In genomic region chr4:186570193-186570996, GRCh38 we compare ENCODE assay signal across 13 cellular contexts. TPM values are rescaled to one million over a fixed set of nuclear protein-coding genes. Genes with fewer than 3 reads are reported as not detected.
A peak's percentile ranks its signal among the peaks of the same experiment; 100 is the strongest.
DNase-seq lines count a peak whose midpoint lies in the region; ATAC-seq, FAIRE-seq and TF ChIP-seq lines count a peak whose summit lies in the region.
"Had no signal": no experiment of that assay in that cellular context is flagged by ENCODE, and none has a peak within 500 bp of the region (broad histone marks: within the 10 kb centered on the region; RNA-seq: fewer than 3 reads in every experiment).

No MANE protein-coding gene starts in this region.

- peak overlapping the region; percentile 43 for H2AFZ ChIP-seq in HepG2 (ENCODE audit: low read length)

- WGBS in HepG2 (ENCODE audit: low lambda C conversion rate), result 16% methylated on average over 15 of the region's 23 CpGs
- 55% methylated on average over 23 of the region's 23 CpGs for WGBS in right lobe of liver (ENCODE audit: insufficient coverage, low coverage, low lambda C conversion rate, missing lambda C conversion rate)

- H3K27me3 Mint-ChIP-seq in nephron (ENCODE audit: low read depth), result peaks cover 6% of the 10 kb centered on the region
- H3K27me3 Mint-ChIP-seq: central memory CD8-positive, alpha-beta T cell had no signal

- H3K9ac ChIP-seq in HepG2 (ENCODE audit: insufficient read depth, low read depth, low read length), result no peak overlapping the region; the same call in 1 of the 2 replicates
- H3K9ac ChIP-seq: BLaER1 had no signal

- ATAC-seq in HepG2, result peak; percentile 63
- ATAC-seq in right lobe of liver, result no peak
- peak; percentile 89 for ATAC-seq in esophagus mucosa
- ATAC-seq in HG03432 (IDR thresholded peaks at IDR 0.05; ENCODE audit: unreplicated experiment), result no peak
- ATAC-seq in HG03469 (IDR thresholded peaks at IDR 0.05; ENCODE audit: unreplicated experiment), result no peak
- no peak for ATAC-seq in GM21717 (IDR thresholded peaks at IDR 0.05; ENCODE audit: unreplicated experiment)

- H3K4me2 ChIP-seq in HepG2 (ENCODE audit: low read depth, low read length), result peak overlapping the region; percentile 69
- H3K4me2 ChIP-seq: BLaER1 had no signal

- CTCF ChIA-PET in HepG2 (lab: Yijun Ruan, JAX; ENCODE audit: low intra/inter-chr PET ratio, low total read pairs), result no interaction called here

- H3K9me3 ChIP-seq in HepG2 (ENCODE audit: low read length) (no peaks in the 10 kb centered on the region), right lobe of liver (no peaks in the 10 kb centered on the region)
- H3K9me3 ChIP-seq: BLaER1 had no signal

- H4K20me1 ChIP-seq in HepG2 (ENCODE audit: insufficient read depth, low read length), result no peaks in the 10 kb centered on the region
- H4K20me1 ChIP-seq: BLaER1 had no signal

- TF ChIP-seq CTCF in HepG2 (CRISPR knock-in tag; IDR thresholded peaks at IDR 0.05), result no peak
- TF ChIP-seq CTCF in right lobe of liver (IDR thresholded peaks at IDR 0.05), result no peak
- TF ChIP-seq CTCF in nephron (IDR thresholded peaks at IDR 0.05; ENCODE audit: unreplicated experiment in 3 of 3), result no peak

- no peaks in the 10 kb centered on the region for H3K79me2 ChIP-seq in HepG2 (ENCODE audit: insufficient read depth, low read length)

- H3K27ac Mint-ChIP-seq in nephron, result peak overlapping the region in 1 of 3 experiments; percentile 33

- H3K4me3 ChIP-seq in HepG2 (replicated peaks in 1 of 3; ENCODE audit: insufficient read depth in 1 of 3, low read depth in 2 of 3, low read length in 3 of 3) (peak overlapping the region in 1 of 3 experiments; percentile 42; a peak in 2 of 6 replicates), right lobe of liver (no peak overlapping the region)
- H3K4me3 ChIP-seq: BLaER1 had no signal

- no peak overlapping the region for H3K27ac ChIP-seq in HepG2 (ENCODE audit: extremely low read length, insufficient read depth, low read length)
- no peak overlapping the region for H3K27ac ChIP-seq in right lobe of liver
- H3K27ac ChIP-seq: BLaER1 had no signal

- POLR2A ChIA-PET in HepG2 (lab: Yijun Ruan, JAX), result no interaction called here

- H3K4me3 Mint-ChIP-seq in nephron, result peak overlapping the region; percentile 12 to 28 (median 16)
- H3K4me3 Mint-ChIP-seq: central memory CD8-positive, alpha-beta T cell had no signal

- H3K36me3 ChIP-seq in HepG2 (replicated peaks in 1 of 2; ENCODE audit: control insufficient read depth in 1 of 2, insufficient read depth in 2 of 2, low read length in 2 of 2), result no peaks in the 10 kb centered on the region
- no peaks in the 10 kb centered on the region for H3K36me3 ChIP-seq in right lobe of liver
- H3K36me3 ChIP-seq: BLaER1 had no signal

- no peaks in the 10 kb centered on the region for H3K36me3 Mint-ChIP-seq in nephron (ENCODE audit: low read depth)

- H3K27me3 ChIP-seq in HepG2 (ENCODE audit: control insufficient read depth in 1 of 2, insufficient read depth in 2 of 2, low read length in 2 of 2) (peaks cover 0 to 25% of the 10 kb centered on the region in 2 experiments; a peak in 2 of 5 replicates), right lobe of liver (no peaks in the 10 kb centered on the region)
- H3K27me3 ChIP-seq: BLaER1 had no signal

- H3K4me1 ChIP-seq in HepG2 (ENCODE audit: insufficient read depth, low read length) (peaks cover 11% of the 10 kb centered on the region; the same call in 1 of the 2 replicates), right lobe of liver (no peaks in the 10 kb centered on the region)
- H3K4me1 ChIP-seq: BLaER1 had no signal

- intact Hi-C loops in HepG2 (cut with micrococcal nuclease; ENCODE audit: unreplicated experiment), result no loop called here
- intact Hi-C loops in right lobe of liver (cut with DNase I), result no loop called here

- H3K9me3 Mint-ChIP-seq in nephron, result no peaks in the 10 kb centered on the region
- H3K9me3 Mint-ChIP-seq: central memory CD8-positive, alpha-beta T cell had no signal

- H3K4me1 Mint-ChIP-seq in nephron, result no peaks in the 10 kb centered on the region
- H3K4me1 Mint-ChIP-seq: central memory CD8-positive, alpha-beta T cell had no signal

- TF ChIP-seq RAD21 in HepG2 (CRISPR knock-in tag; IDR thresholded peaks at IDR 0.05), result no peak

- in situ Hi-C loops in HepG2 (cut with HindIII; ENCODE audit: extremely low pct_ligation_motif_present, low pct_unique_long_range_greater_than_20kb), result no loop called here

- no TSS peak for BruUV-seq in HepG2 (replicated peaks; lab: Mats Ljungman, UMichigan)

- no peak for FAIRE-seq in HepG2 (lab: Jason Lieb, UNC)

- TF ChIP-seq POLR2A in HepG2 (IDR thresholded peaks at IDR 0.05; ENCODE audit: insufficient read depth in 1 of 2, low read depth in 2 of 2, low read length in 2 of 2), result no peak
- TF ChIP-seq POLR2A in right lobe of liver (IDR thresholded peaks at IDR 0.05), result no peak

- no peak for TF ChIP-seq EP300 in HepG2 (IDR thresholded peaks at IDR 0.05; ENCODE audit: low read depth in 2 of 2, low read length in 2 of 2)
- no peak for TF ChIP-seq EP300 in HepG2 (CRISPR knock-in tag; IDR thresholded peaks at IDR 0.05; ENCODE audit: borderline replicate concordance)

- DNase-seq in HepG2 (ENCODE audit: low spot score) (no peak), right lobe of liver (no peak), midbrain (lab: John Stamatoyannopoulos, UW) (no peak)
- DNase-seq: NCI-H146; stimulated activated CD4-positive, alpha-beta T cell treated with anti-CD3 and anti-CD28 coated beads, Interleukin-12 subunit alpha, Interleukin-12 subunit beta, amount 100 ng/mL, for 4 hours had no signal

TF ChIP-seq in HepG2, 621 proteins besides CTCF, POLR2A, EP300 and RAD21:
- TF ChIP-seq HNRNPH1 (optimal IDR thresholded peaks at IDR 0.05; ENCODE audit: low read depth, low read length) (no peak), PHF20 (CRISPR knock-in tag; IDR thresholded peaks at IDR 0.05) (no peak), SATB2 (CRISPR knock-in tag; IDR thresholded peaks at IDR 0.05) (no peak), FOXM1 (CRISPR knock-in tag; IDR thresholded peaks at IDR 0.05) (no peak), PHB2 (IDR thresholded peaks at IDR 0.05; ENCODE audit: partially characterized antibody) (no peak), ZNF362 (CRISPR knock-in tag; IDR thresholded peaks at IDR 0.05; ENCODE audit: borderline replicate concordance) (no peak)

RNA-seq across cellular contexts. Expression of gene MTNR1A, which starts 15.0 kb away (rescaled TPM):
- total RNA-seq in HepG2 (2016; rRNA removed; fragmentation: Illumina TruSeq; extraction: Trizol), result not detected in 2 replicates
- total RNA-seq in HepG2 (2016; cell fraction: cytosol; rRNA removed; fragmentation: Illumina TruSeq; extraction: Trizol; ENCODE audit: low read depth), result not detected in 2 replicates
- total RNA-seq in HepG2 (2016; cell fraction: insoluble cytoplasmic fraction; rRNA removed; fragmentation: Illumina TruSeq; extraction: Trizol), result not detected in 2 replicates
- total RNA-seq in HepG2 (2016; cell fraction: membrane; rRNA removed; fragmentation: Illumina TruSeq; extraction: Trizol), result not detected in 2 replicates
- not detected in 2 replicates for total RNA-seq in HepG2 (2016; cell fraction: nucleus; rRNA removed; fragmentation: Illumina TruSeq; extraction: Trizol)
- 0.08 TPM in 1 of 2 replicates, not detected in the other for polyA plus RNA-seq in HepG2 (2011; rRNA removed)
- polyA plus RNA-seq in HepG2 (2011; cell fraction: cytosol; rRNA removed), result not detected in 2 replicates
- polyA plus RNA-seq in HepG2 (2011; cell fraction: nucleus; rRNA removed), result not detected in 2 replicates
- polyA plus RNA-seq in HepG2 (2012), result not detected in 2 replicates
- not detected in 2 replicates for polyA plus RNA-seq in HepG2 (2016; cell fraction: cytosol; fragmentation: Illumina TruSeq; extraction: Trizol; ENCODE audit: low read depth)
- not detected in 2 replicates for polyA plus RNA-seq in HepG2 (2016; cell fraction: insoluble cytoplasmic fraction; fragmentation: Illumina TruSeq; extraction: Trizol; ENCODE audit: low read depth)
- polyA plus RNA-seq in HepG2 (2016; cell fraction: membrane; fragmentation: Illumina TruSeq; extraction: Trizol; ENCODE audit: low read depth), result not detected in 2 replicates
- not detected in 2 replicates for polyA plus RNA-seq in HepG2 (2016; cell fraction: nucleus; fragmentation: Illumina TruSeq; extraction: Trizol; ENCODE audit: insufficient read depth, low read depth)
- polyA minus RNA-seq in HepG2 (2011; rRNA and poly(A)+ RNA removed; ENCODE audit: low replicate concordance), result 0.40 TPM in 1 of 2 replicates, not detected in the other
- not detected in 2 replicates for polyA minus RNA-seq in HepG2 (2011; cell fraction: cytosol; rRNA and poly(A)+ RNA removed)
- polyA minus RNA-seq in HepG2 (2011; cell fraction: nucleus; rRNA and poly(A)+ RNA removed), result not detected in 2 replicates
- total RNA-seq in right lobe of liver, result under 1 TPM in 1 of 6 experiments, not detected in 5; 0.18 TPM
- total RNA-seq in esophagus mucosa, result not detected
- total RNA-seq: activated CD8-positive, alpha-beta memory T cell treated with anti-CD3 and anti-CD28 coated beads for 36 hours had no signal

Comparison
In these comparisons a context has a peak if more than half of its experiments do, and no peak if none do; other contexts are left out.
1. ATAC-seq: peak in HepG2 (single experiment) and esophagus mucosa (single experiment); none in right lobe of liver (0 of 4), HG03432 (single experiment), HG03469 (single experiment) and GM21717 (single experiment).